In the genomic region with DNA sequence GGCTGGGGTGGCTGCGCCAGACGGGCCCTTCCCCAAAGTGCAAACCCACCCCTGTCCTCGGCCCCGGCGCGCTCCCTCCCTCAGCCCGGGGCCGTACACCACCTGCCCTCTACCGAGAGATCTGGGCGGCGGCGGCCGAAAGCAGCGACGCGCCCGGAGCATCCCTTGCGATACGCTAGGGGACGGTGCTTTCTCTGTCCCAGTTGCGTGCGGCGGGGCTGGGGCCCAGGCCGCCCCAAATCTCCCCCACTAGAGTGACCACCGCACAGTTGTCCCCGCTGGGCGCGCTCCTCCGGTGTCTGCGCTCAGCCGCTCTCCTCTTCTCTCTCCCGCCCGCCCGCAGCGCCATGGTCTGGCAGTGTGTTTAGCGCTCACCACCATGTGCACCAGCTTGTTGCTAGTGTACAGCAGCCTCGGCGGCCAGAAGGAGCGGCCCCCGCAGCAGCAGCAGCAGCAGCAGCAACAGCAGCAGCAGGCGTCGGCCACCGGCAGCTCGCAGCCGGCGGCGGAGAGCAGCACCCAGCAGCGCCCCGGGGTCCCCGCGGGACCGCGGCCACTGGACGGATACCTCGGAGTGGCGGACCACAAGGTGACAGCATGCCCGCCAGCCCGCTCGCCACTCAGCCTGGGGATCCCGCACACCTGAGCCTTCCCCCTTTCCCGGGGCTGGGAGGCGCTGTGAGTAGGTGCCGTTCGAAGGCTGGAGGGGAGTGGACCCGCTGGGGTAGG, we compare ENCODE assay signal across 8 cellular contexts. TPM values are rescaled to one million over a fixed set of nuclear protein-coding genes. Genes with fewer than 3 reads are reported as not detected.
DNase-seq lines count a peak whose midpoint lies in the region; ATAC-seq, FAIRE-seq and TF ChIP-seq lines count a peak whose summit lies in the region.

No MANE protein-coding gene starts in this region.

- H3K27ac Mint-ChIP-seq in CD8-positive, alpha-beta memory T cell, result no peak overlapping the region
- no peak overlapping the region for H3K27ac Mint-ChIP-seq in stimulated activated effector memory CD8-positive, alpha-beta T cell treated with anti-CD3 and anti-CD28 coated beads, Interleukin-12 subunit alpha, Interleukin-12 subunit beta, amount 100 ng/mL, for 72 hours

- H3K4me3 Mint-ChIP-seq in CD8-positive, alpha-beta memory T cell, result peak overlapping the region in 6 of 7 donors; percentile 39 to 76 (median 65)
- H3K4me3 Mint-ChIP-seq in stimulated activated effector memory CD8-positive, alpha-beta T cell treated with anti-CD3 and anti-CD28 coated beads, Interleukin-12 subunit alpha, Interleukin-12 subunit beta, amount 100 ng/mL, for 72 hours, result peak overlapping the region; percentile 32

- H3K9me3 ChIP-seq in CD8-positive, alpha-beta memory T cell (ENCODE audit: low read length), result no peaks in the 10 kb centered on the region
- H3K9me3 ChIP-seq in keratinocyte (ENCODE audit: control insufficient read depth, low read depth, low read length), result no peaks in the 10 kb centered on the region

- no peak overlapping the region for H3K4me3 ChIP-seq in CD8-positive, alpha-beta memory T cell (ENCODE audit: low read length)
- H3K4me3 ChIP-seq in cardiac fibroblast (replicated peaks in 1 of 2; ENCODE audit: low read depth in 2 of 2, low read length in 2 of 2) (peak overlapping the region; percentile 36), keratinocyte (ENCODE audit: control insufficient read depth in 2 of 3, extremely low read depth in 1 of 3, insufficient read depth in 2 of 3, low read depth in 1 of 3, low read length in 3 of 3) (peak overlapping the region; percentile 17 to 64 (median 45))

- H4K20me1 ChIP-seq in keratinocyte (ENCODE audit: control insufficient read depth, extremely low read depth, insufficient read depth, low read length), result no peaks in the 10 kb centered on the region

- TF ChIP-seq CTCF in cardiac fibroblast (IDR thresholded peaks at IDR 0.05; ENCODE audit: low read depth, low read length), result no peak
- TF ChIP-seq CTCF in keratinocyte (optimal IDR thresholded peaks at IDR 0.05 in 1 of 3, IDR thresholded peaks at IDR 0.05 in 1 of 3, conservative IDR thresholded peaks at IDR 0.05 in 1 of 3; ENCODE audit: extremely low read depth in 1 of 3, insufficient read depth in 2 of 3, low read length in 3 of 3), result peak in 2 of 3 experiments; percentile 39 to 55

- H3K36me3 Mint-ChIP-seq in CD8-positive, alpha-beta memory T cell, result peaks cover 0 to 2% (median 0%) of the 10 kb centered on the region in 3 donors
- H3K36me3 Mint-ChIP-seq in stimulated activated effector memory CD8-positive, alpha-beta T cell treated with anti-CD3 and anti-CD28 coated beads, Interleukin-12 subunit alpha, Interleukin-12 subunit beta, amount 100 ng/mL, for 72 hours, result no peaks in the 10 kb centered on the region

- POLR2A ChIA-PET in CD8-positive, alpha-beta memory T cell (lab: Charles Lee), result no interaction called here

- no peaks in the 10 kb centered on the region for H3K36me3 ChIP-seq in CD8-positive, alpha-beta memory T cell (ENCODE audit: insufficient read depth, low read length)
- no peaks in the 10 kb centered on the region for H3K36me3 ChIP-seq in keratinocyte (ENCODE audit: control insufficient read depth in 2 of 2, extremely low read depth in 1 of 2, insufficient read depth in 2 of 2, low read length in 2 of 2)

- no peaks in the 10 kb centered on the region for H3K9me1 ChIP-seq in keratinocyte (ENCODE audit: control insufficient read depth, extremely low read depth, insufficient read depth, low read length)

- H3K79me2 ChIP-seq in keratinocyte (ENCODE audit: control insufficient read depth, insufficient read depth, low read length), result no peaks in the 10 kb centered on the region

- H3K27me3 ChIP-seq in CD8-positive, alpha-beta memory T cell (ENCODE audit: insufficient read depth, low read length, poor library complexity, severe bottlenecking), result peaks cover 4% of the 10 kb centered on the region
- peaks cover 25% of the 10 kb centered on the region for H3K27me3 ChIP-seq in keratinocyte (ENCODE audit: control insufficient read depth, extremely low read depth, insufficient read depth, low read length)

- no peaks in the 10 kb centered on the region for H3K4me1 ChIP-seq in CD8-positive, alpha-beta memory T cell (ENCODE audit: insufficient read depth, low read length)
- peaks cover 7% of the 10 kb centered on the region for H3K4me1 ChIP-seq in keratinocyte (ENCODE audit: control insufficient read depth, extremely low read depth, insufficient read depth, low read length)

- peaks cover 0 to 13% (median 5%) of the 10 kb centered on the region in 3 donors for H3K4me1 Mint-ChIP-seq in CD8-positive, alpha-beta memory T cell
- H3K4me1 Mint-ChIP-seq in stimulated activated effector memory CD8-positive, alpha-beta T cell treated with anti-CD3 and anti-CD28 coated beads, Interleukin-12 subunit alpha, Interleukin-12 subunit beta, amount 100 ng/mL, for 72 hours, result no peaks in the 10 kb centered on the region

- H3K4me2 ChIP-seq in keratinocyte (ENCODE audit: control insufficient read depth, extremely low read depth, insufficient read depth, low read depth, low read length), result peak overlapping the region; percentile 81

- CTCF ChIA-PET in CD8-positive, alpha-beta memory T cell (lab: Charles Lee), result interaction anchor here (1.0 kb wide), 1 partner anchor 714 kb away, joined by 3 read pairs; no protein-coding TSS in a partner anchor

- dilution Hi-C loops in keratinocyte (cut with MboI; ENCODE audit: extremely low pct_ligation_motif_present, low sequenced_read_pairs), result no loop called here

- DNase-seq in CD8-positive, alpha-beta memory T cell, result no peak
- DNase-seq in NCI-H526 (lab: John Stamatoyannopoulos, UW) (peak; percentile 63 to 91), cardiac fibroblast (ENCODE audit: low read depth in 2 of 2) (peak; percentile 22), keratinocyte (ENCODE audit: low read depth, low spot score) (no peak)
- no peak for DNase-seq in stimulated activated effector memory CD8-positive, alpha-beta T cell treated with anti-CD3 and anti-CD28 coated beads, Interleukin-12 subunit alpha, Interleukin-12 subunit beta, amount 100 ng/mL, for 72 hours (ENCODE audit: low spot score in 2 of 2)

- peak overlapping the region; percentile 61 for H2AFZ ChIP-seq in keratinocyte (ENCODE audit: control insufficient read depth, low read length)

- no peak for FAIRE-seq in keratinocyte (lab: Jason Lieb, UNC)

- no peak overlapping the region for H3K27ac ChIP-seq in CD8-positive, alpha-beta memory T cell (ENCODE audit: low read depth, low read length)
- no peak overlapping the region for H3K27ac ChIP-seq in keratinocyte (ENCODE audit: control insufficient read depth, insufficient read depth, low read length)

- peaks cover 21 to 72% of the 10 kb centered on the region in 2 donors for H3K27me3 Mint-ChIP-seq in CD8-positive, alpha-beta memory T cell

- ATAC-seq in GM21576 (IDR thresholded peaks at IDR 0.05; ENCODE audit: unreplicated experiment) (peak; percentile 54), HG03469 (IDR thresholded peaks at IDR 0.05; ENCODE audit: unreplicated experiment) (no peak), HG03196 (IDR thresholded peaks at IDR 0.05; ENCODE audit: unreplicated experiment) (no peak)
- ATAC-seq in stimulated activated effector memory CD8-positive, alpha-beta T cell treated with anti-CD3 and anti-CD28 coated beads, Interleukin-12 subunit alpha, Interleukin-12 subunit beta, amount 100 ng/mL, for 72 hours, result peak; percentile 53

- H3K9me3 Mint-ChIP-seq in CD8-positive, alpha-beta memory T cell, result no peaks in the 10 kb centered on the region
- peaks cover 5% of the 10 kb centered on the region for H3K9me3 Mint-ChIP-seq in stimulated activated effector memory CD8-positive, alpha-beta T cell treated with anti-CD3 and anti-CD28 coated beads, Interleukin-12 subunit alpha, Interleukin-12 subunit beta, amount 100 ng/mL, for 72 hours

- no peak overlapping the region for H3K9ac ChIP-seq in keratinocyte (ENCODE audit: control insufficient read depth, extremely low read depth, insufficient read depth, low read length)

RNA-seq across cellular contexts. Expression of gene ST6GALNAC5, which starts 1.0 kb away (rescaled TPM):
- not detected for total RNA-seq in CD8-positive, alpha-beta memory T cell
- not detected for polyA plus RNA-seq in CD8-positive, alpha-beta memory T cell
- polyA plus RNA-seq in keratinocyte, result 12.8 to 18.7 TPM (median 14.3 TPM) in 3 replicates
- polyA plus RNA-seq in keratinocyte (2011; ENCODE audit: low read depth), result 1.8 TPM
- polyA plus RNA-seq in keratinocyte (2011; cell fraction: cytosol; rRNA removed), result 10.4 and 11.5 TPM in 2 replicates
- polyA plus RNA-seq in keratinocyte (2011; cell fraction: nucleus; rRNA removed), result 10.8 and 11.5 TPM in 2 replicates
- polyA plus RNA-seq in keratinocyte (2012; ENCODE audit: low replicate concordance), result 5.0 and 18.7 TPM in 2 replicates
- polyA minus RNA-seq in keratinocyte, result 21.5 to 32.2 TPM (median 30.8 TPM) in 3 replicates
- polyA minus RNA-seq in keratinocyte (2011; cell fraction: cytosol; rRNA and poly(A)+ RNA removed), result 24.6 TPM
- polyA minus RNA-seq in keratinocyte (2011; cell fraction: nucleus; rRNA and poly(A)+ RNA removed), result 40.0 and 42.3 TPM in 2 replicates

Comparison
In these comparisons a context has a peak if more than half of its experiments do, and no peak if none do; other contexts are left out.
1. DNase-seq: peak in NCI-H526 (2 of 2) and cardiac fibroblast (2 of 2); none in CD8-positive, alpha-beta memory T cell (0 of 5), keratinocyte (single experiment) and stimulated activated effector memory CD8-positive, alpha-beta T cell treated with anti-CD3 and anti-CD28 coated beads, Interleukin-12 subunit alpha, Interleukin-12 subunit beta, amount 100 ng/mL, for 72 hours (0 of 2).
2. ATAC-seq: peak in GM21576 (single experiment) and stimulated activated effector memory CD8-positive, alpha-beta T cell treated with anti-CD3 and anti-CD28 coated beads, Interleukin-12 subunit alpha, Interleukin-12 subunit beta, amount 100 ng/mL, for 72 hours (single experiment); none in HG03469 (single experiment) and HG03196 (single experiment).